Comparison of ENCODE assay signal across 8 cellular contexts in the genomic region with DNA sequence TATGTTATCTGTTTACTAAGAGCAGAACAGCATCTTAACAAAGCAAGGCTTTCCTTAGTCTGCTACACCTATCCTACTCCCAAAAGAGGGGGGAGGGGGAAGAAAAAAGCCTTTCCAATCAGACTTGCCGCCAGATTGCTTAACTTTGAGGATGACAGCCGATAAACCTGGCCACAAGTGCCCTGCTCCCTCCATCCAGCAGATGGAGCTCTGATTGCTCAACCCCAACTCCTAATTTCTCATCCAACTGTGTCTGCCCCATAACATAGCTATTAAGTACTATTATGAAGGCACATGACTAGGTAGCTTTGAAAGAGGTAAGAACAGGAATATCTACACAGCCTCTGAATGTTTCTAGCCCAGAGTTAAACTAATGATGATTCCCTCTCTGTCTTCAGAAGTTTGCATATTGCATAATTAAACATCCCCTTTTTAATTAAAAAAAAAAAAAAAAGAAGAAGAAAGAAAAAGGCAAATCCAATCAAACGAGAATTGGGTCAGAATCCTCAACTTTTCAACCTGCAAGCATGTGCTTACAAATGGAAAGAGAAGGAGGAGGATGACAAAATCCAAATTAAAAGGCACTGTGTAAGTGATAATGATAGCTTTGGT.
DNase-seq lines count a peak whose midpoint lies in the region; ATAC-seq and FAIRE-seq lines count a peak whose summit lies in the region.

No MANE protein-coding gene starts in this region.

- peak; percentile 1 for DNase-seq in NCI-H146 (lab: John Stamatoyannopoulos, UW)
- DNase-seq in NCI-H146 treated with DMSO at 0.1 percent for 48 hours (lab: John Stamatoyannopoulos, UW; ENCODE audit: unreplicated experiment): no peak
- peak; percentile 24 for DNase-seq in GM19238 (ENCODE audit: insufficient read length, low spot score)
- DNase-seq in SJCRH30: peak; percentile 10 to 55
- peak; percentile 40 for DNase-seq in glomerular visceral epithelial cell (ENCODE audit: extremely low spot score)
- DNase-seq in urothelium cell line (ENCODE audit: low spot score): peak; percentile 48
- no peak for DNase-seq in activated gamma-delta T cell treated with Interleukin-2 at 50 U/mL for 16 hours

- H3K36me3 ChIP-seq in SJCRH30: no peaks in the 10 kb centered on the region

- ATAC-seq in HG03469 (IDR thresholded peaks at IDR 0.05; ENCODE audit: unreplicated experiment): peak; percentile 74

- no peaks in the 10 kb centered on the region for H3K4me1 ChIP-seq in SJCRH30

- peak; percentile 17 for FAIRE-seq in urothelium cell line (lab: Jason Lieb, UNC)

- H3K27me3 ChIP-seq in SJCRH30: no peaks in the 10 kb centered on the region

- no peak overlapping the region for H3K27ac ChIP-seq in SJCRH30

- H3K4me3 ChIP-seq in SJCRH30: no peak overlapping the region

- no peaks in the 10 kb centered on the region for H3K9me3 ChIP-seq in SJCRH30 (replicated peaks)

Comparison
In these comparisons a context has a peak if more than half of its experiments do, and no peak if none do; other contexts are left out.
1. DNase-seq: peak in NCI-H146 (single experiment), GM19238 (single experiment), SJCRH30 (2 of 2), glomerular visceral epithelial cell (single experiment) and urothelium cell line (single experiment); none in NCI-H146 treated with DMSO at 0.1 percent for 48 hours (single experiment) and activated gamma-delta T cell treated with Interleukin-2 at 50 U/mL for 16 hours (single experiment).